In genomic region chr2:234494361-234495075, GRCh38 we compare ENCODE assay signal across 8 cellular contexts. TPM values are rescaled to one million over a fixed set of nuclear protein-coding genes. Genes with fewer than 3 reads are reported as not detected.
DNase-seq lines count a peak whose midpoint lies in the region; ATAC-seq and TF ChIP-seq lines count a peak whose summit lies in the region.

No MANE protein-coding gene starts in this region.

- H3K4me1 Mint-ChIP-seq in activated naive CD8-positive, alpha-beta T cell treated with anti-CD3 and anti-CD28 coated beads, Interleukin-2, amount 10 ng/mL, durations not matched to agents 7 days and 5 days: peaks cover 44% of the 10 kb centered on the region

- H3K4me1 ChIP-seq in upper lobe of left lung: peaks cover 20 to 34% (median 22%) of the 10 kb centered on the region in 4 donors

- no peaks in the 10 kb centered on the region for H3K9me3 Mint-ChIP-seq in activated naive CD8-positive, alpha-beta T cell treated with anti-CD3 and anti-CD28 coated beads, Interleukin-2, amount 10 ng/mL, durations not matched to agents 7 days and 5 days

- WGBS in upper lobe of left lung, 2 donors: 32 to 35% methylated on average over 8 of the region's 8 CpGs

- DNase-seq in DMS53 treated with DMSO at 0.1 percent for 48 hours (lab: John Stamatoyannopoulos, UW; ENCODE audit: unreplicated experiment) (peak; percentile 24), NCI-H1092 (lab: John Stamatoyannopoulos, UW) (peak; percentile 9), kidney glomerular epithelial cell (lab: John Stamatoyannopoulos, UW) (peak; percentile 29), upper lobe of left lung (peak in 1 of 2 donors; percentile 61), AG08395 (ENCODE audit: low spot score) (no peak), NOMO-1 treated with DMSO at 0.1 percent for 48 hours (lab: John Stamatoyannopoulos, UW; ENCODE audit: unreplicated experiment) (no peak), KG1 (lab: John Stamatoyannopoulos, UW) (no peak)
- no peak for DNase-seq in activated naive CD8-positive, alpha-beta T cell treated with anti-CD3 and anti-CD28 coated beads, Interleukin-2, amount 10 ng/mL, durations not matched to agents 7 days and 5 days

- TF ChIP-seq EP300 in upper lobe of left lung (IDR thresholded peaks at IDR 0.05): no peak

- H3K4me3 ChIP-seq in upper lobe of left lung: peak overlapping the region in 3 of 4 donors; percentile 72 to 83 (median 81)

- H3K27me3 ChIP-seq in upper lobe of left lung: peaks cover 0 to 4% (median 0%) of the 10 kb centered on the region in 4 donors

- H3K36me3 ChIP-seq in upper lobe of left lung: no peaks in the 10 kb centered on the region

- no peaks in the 10 kb centered on the region for H3K9me3 ChIP-seq in upper lobe of left lung

- peaks cover 51% of the 10 kb centered on the region for H3K36me3 Mint-ChIP-seq in activated naive CD8-positive, alpha-beta T cell treated with anti-CD3 and anti-CD28 coated beads, Interleukin-2, amount 10 ng/mL, durations not matched to agents 7 days and 5 days

- POLR2A ChIA-PET in activated naive CD8-positive, alpha-beta T cell treated with anti-CD3 and anti-CD28 coated beads, Interleukin-2, amount 10 ng/mL, durations not matched to agents 7 days and 5 days (lab: Charles Lee): interaction anchor here (1.3 to 8.0 kb wide), 11 partner anchors 8 to 359 kb away, joined by 3 to 466 read pairs (median 9); no protein-coding TSS in a partner anchor

- no peaks in the 10 kb centered on the region for H3K27me3 Mint-ChIP-seq in activated naive CD8-positive, alpha-beta T cell treated with anti-CD3 and anti-CD28 coated beads, Interleukin-2, amount 10 ng/mL, durations not matched to agents 7 days and 5 days

- peak overlapping the region; percentile 97 for H3K4me3 Mint-ChIP-seq in activated naive CD8-positive, alpha-beta T cell treated with anti-CD3 and anti-CD28 coated beads, Interleukin-2, amount 10 ng/mL, durations not matched to agents 7 days and 5 days

- TF ChIP-seq POLR2A in upper lobe of left lung (IDR thresholded peaks at IDR 0.05): peak in 1 of 4 donors; percentile 30

- peak overlapping the region in 3 of 4 donors; percentile 44 to 88 (median 87) for H3K27ac ChIP-seq in upper lobe of left lung

- no peak for ATAC-seq in activated naive CD8-positive, alpha-beta T cell treated with anti-CD3 and anti-CD28 coated beads, Interleukin-2, amount 10 ng/mL, durations not matched to agents 7 days and 5 days (ENCODE audit: low read depth)
- no peak for ATAC-seq in upper lobe of left lung (ENCODE audit: low FRiP score in 2 of 2)

- peak overlapping the region; percentile 99 for H3K27ac Mint-ChIP-seq in activated naive CD8-positive, alpha-beta T cell treated with anti-CD3 and anti-CD28 coated beads, Interleukin-2, amount 10 ng/mL, durations not matched to agents 7 days and 5 days

- no peak for TF ChIP-seq CTCF in upper lobe of left lung (IDR thresholded peaks at IDR 0.05)

RNA-seq across cellular contexts. Expression of gene ARL4C, which starts 2.4 kb away (rescaled TPM):
- total RNA-seq in activated naive CD8-positive, alpha-beta T cell treated with anti-CD3 and anti-CD28 coated beads, Interleukin-2, amount 10 ng/mL, durations not matched to agents 7 days and 5 days: 100 to 1,000 TPM; 210 to 214 TPM
- 10 to 100 TPM; 16.6 to 33.1 (median 20.1) TPM for total RNA-seq in upper lobe of left lung

Comparison
In these comparisons a context has a peak if more than half of its experiments do, and no peak if none do; other contexts are left out.
1. DNase-seq: peak in DMS53 treated with DMSO at 0.1 percent for 48 hours (single experiment), NCI-H1092 (single experiment) and kidney glomerular epithelial cell (single experiment); none in activated naive CD8-positive, alpha-beta T cell treated with anti-CD3 and anti-CD28 coated beads, Interleukin-2, amount 10 ng/mL, durations not matched to agents 7 days and 5 days (single experiment), AG08395 (single experiment), NOMO-1 treated with DMSO at 0.1 percent for 48 hours (single experiment) and KG1 (single experiment).
2. RNA of gene ARL4C, which starts 2.4 kb away (total RNA-seq): 210 to 214 TPM in activated naive CD8-positive, alpha-beta T cell treated with anti-CD3 and anti-CD28 coated beads, Interleukin-2, amount 10 ng/mL, durations not matched to agents 7 days and 5 days; 16.6 to 33.1 TPM in upper lobe of left lung; every median in the first group is over 4 times any median in the second.